In the genomic region with DNA sequence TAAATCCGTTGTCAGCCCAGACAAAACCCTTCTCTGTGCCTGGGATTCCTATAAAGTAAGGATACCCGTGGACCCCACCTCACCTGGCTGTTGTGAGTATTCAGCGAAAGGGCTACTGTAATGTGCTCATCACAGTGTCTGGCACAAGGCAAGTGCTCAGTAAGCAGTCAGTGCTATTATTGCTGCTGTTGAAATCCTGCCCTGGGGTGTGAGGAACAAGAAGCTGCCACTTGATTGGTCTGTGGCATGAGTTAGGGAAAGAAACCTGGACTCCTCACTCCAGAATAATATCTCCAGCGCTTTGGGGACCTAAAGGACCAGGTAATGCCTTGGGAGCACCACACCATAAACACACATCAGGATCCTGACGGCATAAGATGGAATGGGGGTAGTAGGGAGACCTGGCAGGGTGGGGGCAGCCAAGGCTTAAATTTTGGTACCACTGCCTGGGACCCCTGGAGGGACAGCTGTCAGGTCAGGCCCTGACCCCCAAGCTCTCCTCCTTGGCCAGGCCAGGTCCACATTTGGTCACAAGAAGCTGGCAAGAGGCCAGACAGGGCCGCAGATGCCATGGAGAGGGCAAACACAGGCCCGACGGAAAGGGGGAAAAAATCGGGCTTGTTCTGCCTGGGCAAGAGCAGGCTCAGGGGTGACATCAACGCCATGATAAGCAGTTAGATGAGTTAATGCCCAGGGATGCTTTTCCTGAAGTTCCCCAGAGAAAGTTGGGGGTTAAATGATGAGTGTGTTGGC, we compare ENCODE assay signal across 19 cellular contexts.
DNase-seq lines count a peak whose midpoint lies in the region; ATAC-seq and TF ChIP-seq lines count a peak whose summit lies in the region.
"Had no signal": no experiment of that assay in that cellular context is flagged by ENCODE, and none has a peak within 500 bp of the region (broad histone marks: within the 10 kb centered on the region; RNA-seq: fewer than 3 reads in every experiment).

No MANE protein-coding gene starts in this region.

- no peak overlapping the region for H2AFZ ChIP-seq in trophoblast cell (ENCODE audit: insufficient read depth, low read length, poor library complexity)

- H2BK120ac ChIP-seq in trophoblast cell (ENCODE audit: insufficient read depth, low read length, poor library complexity), result no peak overlapping the region

- H4K91ac ChIP-seq in trophoblast cell (ENCODE audit: low read depth, low read length), result peak overlapping the region; percentile 45

- H3K27me3 ChIP-seq in AG04450 (ENCODE audit: control insufficient read depth, insufficient read depth, low read length), result no peaks in the 10 kb centered on the region
- H3K27me3 ChIP-seq in trophoblast cell (ENCODE audit: insufficient read depth, low read length), result no peaks in the 10 kb centered on the region
- H3K27me3 ChIP-seq: suprapubic skin had no signal

- H3K79me1 ChIP-seq in trophoblast cell (ENCODE audit: low read length), result peaks cover 35% of the 10 kb centered on the region

- H3K4me3 ChIP-seq in AG04450 (ENCODE audit: low read depth, low read length) (no peak overlapping the region), trophoblast cell (ENCODE audit: low read depth, low read length) (no peak overlapping the region)
- H3K4me3 ChIP-seq: GM12878, lung, suprapubic skin had no signal

- H4K12ac ChIP-seq in trophoblast cell (ENCODE audit: low read depth, low read length), result no peak overlapping the region

- peak overlapping the region; percentile 41 for H2AK5ac ChIP-seq in trophoblast cell (ENCODE audit: low read length)

- CTCF ChIA-PET in AG04450 (lab: Charles Lee), result interaction anchor here (1.1 kb wide), 1 partner anchor 286 kb away, joined by 5 read pairs; no protein-coding TSS in a partner anchor
- CTCF ChIA-PET in RWPE1 (lab: Yijun Ruan, JAX), result interaction anchor here (0.9 kb wide), 1 partner anchor 292 kb away, joined by 3 read pairs; no protein-coding TSS in a partner anchor

- H3K9me3 ChIP-seq in AG04450 (ENCODE audit: control insufficient read depth, insufficient read depth, low read length), result peaks cover 2% of the 10 kb centered on the region
- H3K9me3 ChIP-seq in trophoblast cell (ENCODE audit: insufficient read depth, low read depth, low read length), result peaks cover 1% of the 10 kb centered on the region
- H3K9me3 ChIP-seq: suprapubic skin had no signal

- H3K9ac ChIP-seq in trophoblast cell (ENCODE audit: low read length), result no peak overlapping the region

- H3K4me2 ChIP-seq in trophoblast cell (ENCODE audit: low read length), result no peak overlapping the region

- peak overlapping the region; percentile 20 for H3K14ac ChIP-seq in trophoblast cell (ENCODE audit: low read length)

- H2BK12ac ChIP-seq in trophoblast cell (ENCODE audit: low read length), result peak overlapping the region; percentile 79

- H3K27ac ChIP-seq in AG04450 (ENCODE audit: low read depth, low read length) (peak overlapping the region; percentile 33), RWPE1 (peak overlapping the region; percentile 85), epithelial cell of prostate (peak overlapping the region; percentile 100), trophoblast cell (ENCODE audit: low read depth, low read length) (no peak overlapping the region)
- H3K27ac ChIP-seq: suprapubic skin had no signal

- no peaks in the 10 kb centered on the region for H3K36me3 ChIP-seq in trophoblast cell (ENCODE audit: control insufficient read depth in 1 of 2, insufficient read depth in 2 of 2, low read length in 2 of 2)
- H3K36me3 ChIP-seq: suprapubic skin had no signal

- no peaks in the 10 kb centered on the region for H3K79me2 ChIP-seq in trophoblast cell (ENCODE audit: control insufficient read depth, insufficient read depth, low read length, poor library complexity)

- no peak overlapping the region for H2BK5ac ChIP-seq in trophoblast cell (ENCODE audit: low read depth, low read length, poor library complexity)

- WGBS in trophoblast cell (ENCODE audit: extremely low coverage, insufficient coverage, insufficient read length), result no CpG with 5 or more reads among the region's 10 CpGs

- H3K4me1 ChIP-seq in trophoblast cell (ENCODE audit: control insufficient read depth in 1 of 2, insufficient read depth in 2 of 2, low read length in 2 of 2), result peaks cover 38 to 46% of the 10 kb centered on the region in 2 experiments

- H3K4ac ChIP-seq in trophoblast cell (ENCODE audit: low read depth, low read length), result no peak overlapping the region

- no peak for TF ChIP-seq CTCF in AG04450 (IDR thresholded peaks at IDR 0.05; ENCODE audit: low read depth, low read length)
- no peak for TF ChIP-seq CTCF in RWPE1 (conservative IDR thresholded peaks at IDR 0.05; ENCODE audit: low read depth)

- no peak for ATAC-seq in GM18498 (IDR thresholded peaks at IDR 0.05; ENCODE audit: unreplicated experiment)
- ATAC-seq in HG03520 (IDR thresholded peaks at IDR 0.05; ENCODE audit: unreplicated experiment), result no peak
- ATAC-seq in HG02588 (IDR thresholded peaks at IDR 0.05; ENCODE audit: unreplicated experiment), result no peak
- ATAC-seq: GM12878 had no signal

- no peak for DNase-seq in AG04450 (ENCODE audit: low read depth, low spot score)
- DNase-seq in RWPE1 (ENCODE audit: low spot score), result no peak
- no peak for DNase-seq in epithelial cell of prostate (ENCODE audit: low read depth, low spot score)
- DNase-seq in trophoblast cell, result no peak
- no peak for DNase-seq in NCI-H2029 (lab: John Stamatoyannopoulos, UW)
- DNase-seq: activated CD4-positive, alpha-beta T cell treated with anti-CD3 and anti-CD28 coated beads for 48 hours; DMS79; hypothalamus; islet precursor cell; Kasumi-1; NCI-H1105 treated with DMSO at 0.1 percent for 48 hours; NCI-H524 treated with DMSO at 0.1 percent for 48 hours; nucleus accumbens had no signal

- H3K18ac ChIP-seq in trophoblast cell (ENCODE audit: low read length), result no peak overlapping the region

- H3K23ac ChIP-seq in trophoblast cell (ENCODE audit: low read length), result no peak overlapping the region

- no peak overlapping the region for H4K8ac ChIP-seq in trophoblast cell (ENCODE audit: low read depth, low read length)

- POLR2A ChIA-PET in AG04450 (lab: Yijun Ruan, JAX), result interaction anchor here (1.3 to 1.5 kb wide), 2 partner anchors 10 to 50 kb away, joined by 3 read pairs; no protein-coding TSS in a partner anchor
- POLR2A ChIA-PET in RWPE1 (lab: Yijun Ruan, JAX; ENCODE audit: low non-redundant PET), result no interaction called here
